1 cellular context compared by ENCODE assay signal in the genomic region with DNA sequence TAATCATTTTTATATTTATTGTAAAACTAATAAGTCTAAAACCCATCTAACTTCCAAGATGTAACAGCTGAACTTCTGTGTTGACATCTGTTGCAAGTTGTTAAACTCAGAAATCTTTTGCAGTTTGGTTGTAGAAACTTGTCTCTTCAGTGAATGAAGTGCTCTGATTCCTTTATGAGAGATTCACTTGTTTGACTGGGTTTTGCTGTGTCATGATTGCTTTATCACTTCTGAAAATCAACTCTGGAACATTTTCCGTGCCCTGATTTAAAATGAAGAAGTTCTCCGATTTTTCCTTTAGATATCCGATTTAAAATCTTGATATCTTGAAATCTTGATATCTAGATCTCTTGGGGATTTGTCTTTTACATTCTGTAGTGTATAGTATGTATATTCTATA.
TF ChIP-seq lines count a peak whose summit lies in the region.

No MANE protein-coding gene starts in this region.

TF ChIP-seq in WTC11, 78 proteins besides CTCF, POLR2A, EP300 and RAD21 (continued from another document):
- no peak for TF ChIP-seq HMGXB4 (CRISPR knock-in tag; IDR thresholded peaks at IDR 0.05)
- TF ChIP-seq, protein P1, sequence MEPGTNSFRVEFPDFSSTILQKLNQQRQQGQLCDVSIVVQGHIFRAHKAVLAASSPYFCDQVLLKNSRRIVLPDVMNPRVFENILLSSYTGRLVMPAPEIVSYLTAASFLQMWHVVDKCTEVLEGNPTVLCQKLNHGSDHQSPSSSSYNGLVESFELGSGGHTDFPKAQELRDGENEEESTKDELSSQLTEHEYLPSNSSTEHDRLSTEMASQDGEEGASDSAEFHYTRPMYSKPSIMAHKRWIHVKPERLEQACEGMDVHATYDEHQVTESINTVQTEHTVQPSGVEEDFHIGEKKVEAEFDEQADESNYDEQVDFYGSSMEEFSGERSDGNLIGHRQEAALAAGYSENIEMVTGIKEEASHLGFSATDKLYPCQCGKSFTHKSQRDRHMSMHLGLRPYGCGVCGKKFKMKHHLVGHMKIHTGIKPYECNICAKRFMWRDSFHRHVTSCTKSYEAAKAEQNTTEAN (CRISPR knock-in tag; IDR thresholded peaks at IDR 0.05) = no peak
- TF ChIP-seq ESRRA (CRISPR knock-in tag; IDR thresholded peaks at IDR 0.05; ENCODE audit: borderline replicate concordance) = no peak
- TF ChIP-seq, protein P2, sequence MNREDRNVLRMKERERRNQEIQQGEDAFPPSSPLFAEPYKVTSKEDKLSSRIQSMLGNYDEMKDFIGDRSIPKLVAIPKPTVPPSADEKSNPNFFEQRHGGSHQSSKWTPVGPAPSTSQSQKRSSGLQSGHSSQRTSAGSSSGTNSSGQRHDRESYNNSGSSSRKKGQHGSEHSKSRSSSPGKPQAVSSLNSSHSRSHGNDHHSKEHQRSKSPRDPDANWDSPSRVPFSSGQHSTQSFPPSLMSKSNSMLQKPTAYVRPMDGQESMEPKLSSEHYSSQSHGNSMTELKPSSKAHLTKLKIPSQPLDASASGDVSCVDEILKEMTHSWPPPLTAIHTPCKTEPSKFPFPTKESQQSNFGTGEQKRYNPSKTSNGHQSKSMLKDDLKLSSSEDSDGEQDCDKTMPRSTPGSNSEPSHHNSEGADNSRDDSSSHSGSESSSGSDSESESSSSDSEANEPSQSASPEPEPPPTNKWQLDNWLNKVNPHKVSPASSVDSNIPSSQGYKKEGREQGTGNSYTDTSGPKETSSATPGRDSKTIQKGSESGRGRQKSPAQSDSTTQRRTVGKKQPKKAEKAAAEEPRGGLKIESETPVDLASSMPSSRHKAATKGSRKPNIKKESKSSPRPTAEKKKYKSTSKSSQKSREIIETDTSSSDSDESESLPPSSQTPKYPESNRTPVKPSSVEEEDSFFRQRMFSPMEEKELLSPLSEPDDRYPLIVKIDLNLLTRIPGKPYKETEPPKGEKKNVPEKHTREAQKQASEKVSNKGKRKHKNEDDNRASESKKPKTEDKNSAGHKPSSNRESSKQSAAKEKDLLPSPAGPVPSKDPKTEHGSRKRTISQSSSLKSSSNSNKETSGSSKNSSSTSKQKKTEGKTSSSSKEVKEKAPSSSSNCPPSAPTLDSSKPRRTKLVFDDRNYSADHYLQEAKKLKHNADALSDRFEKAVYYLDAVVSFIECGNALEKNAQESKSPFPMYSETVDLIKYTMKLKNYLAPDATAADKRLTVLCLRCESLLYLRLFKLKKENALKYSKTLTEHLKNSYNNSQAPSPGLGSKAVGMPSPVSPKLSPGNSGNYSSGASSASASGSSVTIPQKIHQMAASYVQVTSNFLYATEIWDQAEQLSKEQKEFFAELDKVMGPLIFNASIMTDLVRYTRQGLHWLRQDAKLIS (CRISPR knock-in tag; IDR thresholded peaks at IDR 0.05; ENCODE audit: borderline replicate concordance) = no peak
- TF ChIP-seq AR (CRISPR knock-in tag; IDR thresholded peaks at IDR 0.05) = no peak
- no peak for TF ChIP-seq NR3C1 (CRISPR knock-in tag; conservative IDR thresholded peaks at IDR 0.05; ENCODE audit: low read depth)
- no peak for TF ChIP-seq ARID4B (CRISPR knock-in tag; IDR thresholded peaks at IDR 0.05; ENCODE audit: borderline replicate concordance)
